Comparison of ENCODE assay signal across 20 cellular contexts in genomic region chr6:124432632-124433031, GRCh38.
DNase-seq lines count a peak whose midpoint lies in the region; ATAC-seq, FAIRE-seq and TF ChIP-seq lines count a peak whose summit lies in the region.
"Had no signal": no experiment of that assay in that cellular context is flagged by ENCODE, and none has a peak within 500 bp of the region (broad histone marks: within the 10 kb centered on the region; RNA-seq: fewer than 3 reads in every experiment).

No MANE protein-coding gene starts in this region.

- H2BK12ac ChIP-seq in H9 (ENCODE audit: insufficient read length, low read depth, low read length): no peak overlapping the region

- no peak overlapping the region for H2BK20ac ChIP-seq in H9 (ENCODE audit: low read depth, low read length, poor library complexity, severe bottlenecking)

- no peaks in the 10 kb centered on the region for H3K36me3 ChIP-seq in neural cell (ENCODE audit: insufficient read depth, low read length)
- H3K36me3 ChIP-seq: BE2C, HAP-1 had no signal

- H3F3A ChIP-seq in neural cell (ENCODE audit: insufficient read depth, low read length, poor library complexity, severe bottlenecking): no peaks in the 10 kb centered on the region

- no peak overlapping the region for H4K8ac ChIP-seq in H9 (replicated peaks; ENCODE audit: insufficient read length, low read depth, low read length)

- no peak overlapping the region for H3K23ac ChIP-seq in H9 (ENCODE audit: insufficient read length, low read depth, low read length)

- TF ChIP-seq CTCF in H9 (conservative IDR thresholded peaks at IDR 0.05) (no peak), neural cell (IDR thresholded peaks at IDR 0.05; ENCODE audit: poor library complexity, severe bottlenecking) (no peak)

- no peak overlapping the region for H3K27ac ChIP-seq in H9 (ENCODE audit: insufficient read length, low read depth, low read length)
- peak overlapping the region; percentile 50 for H3K27ac ChIP-seq in neural cell (ENCODE audit: low read length)
- H3K27ac ChIP-seq: A549, C4-2B, HL-60 had no signal

- H3K14ac ChIP-seq in H9 (ENCODE audit: insufficient read depth, low read length): no peak overlapping the region

- H3K4me3 ChIP-seq in neural cell (ENCODE audit: low read length): no peak overlapping the region
- H3K4me3 ChIP-seq: A549, HAP-1, K562 had no signal

- no peak overlapping the region for H3K4me3 Mint-ChIP-seq in H9
- H3K4me3 Mint-ChIP-seq: CD8-positive, alpha-beta memory T cell had no signal

- H2BK120ac ChIP-seq in H9 (ENCODE audit: low read depth, low read length, poor library complexity, severe bottlenecking): no peak overlapping the region

- H2AK5ac ChIP-seq in H9 (ENCODE audit: insufficient read length, low read length): no peak overlapping the region

- no peaks in the 10 kb centered on the region for H3K9me2 ChIP-seq in neural cell (ENCODE audit: insufficient read depth, low read length)

- H3K56ac ChIP-seq in H9 (ENCODE audit: insufficient read length, low read depth, low read length): no peak overlapping the region

- H3K27ac Mint-ChIP-seq in H9: no peak overlapping the region; a peak in 1 of 7 replicates
- H3K27ac Mint-ChIP-seq: CD8-positive, alpha-beta memory T cell had no signal

- H3K4ac ChIP-seq in H9 (ENCODE audit: low read depth, low read length): no peak overlapping the region

- H3K9me3 Mint-ChIP-seq in H9: no peaks in the 10 kb centered on the region

- no peak overlapping the region for H3K9ac ChIP-seq in H9 (ENCODE audit: extremely low read depth, insufficient read length, low read length)
- no peak overlapping the region for H3K9ac ChIP-seq in neural cell (ENCODE audit: low read length)

- no peaks in the 10 kb centered on the region for H4K20me1 ChIP-seq in H9 (ENCODE audit: control insufficient read depth, insufficient read depth, insufficient read length)
- no peaks in the 10 kb centered on the region for H4K20me1 ChIP-seq in neural cell (ENCODE audit: insufficient read depth)

- no peaks in the 10 kb centered on the region for H3K4me1 ChIP-seq in H9 (ENCODE audit: insufficient read depth, low read length)
- H3K4me1 ChIP-seq: A549, BE2C, HAP-1 had no signal

- H4K91ac ChIP-seq in H9 (ENCODE audit: insufficient read length, low read depth, low read length): no peak overlapping the region

- H2BK15ac ChIP-seq in H9 (ENCODE audit: low read depth, low read length): no peak overlapping the region

- no peaks in the 10 kb centered on the region for H3K27me3 ChIP-seq in H9 (ENCODE audit: insufficient read depth, low read length)
- H3K27me3 ChIP-seq in neural cell (ENCODE audit: insufficient read depth, low read depth, low read length): no peaks in the 10 kb centered on the region
- H3K27me3 ChIP-seq: BE2C had no signal

- no CpG with 5 or more reads among the region's 2 CpGs for WGBS in H9 (ENCODE audit: extremely low coverage, insufficient read length, low lambda C conversion rate)

- H3K4me1 Mint-ChIP-seq in H9: peaks cover 0 to 5% of the 10 kb centered on the region in 2 experiments; a peak in 2 of 4 replicates
- H3K4me1 Mint-ChIP-seq: CD8-positive, alpha-beta memory T cell had no signal

- no peak for TF ChIP-seq EP300 in neural cell (conservative IDR thresholded peaks at IDR 0.05; ENCODE audit: poor library complexity, severe bottlenecking)

- no peak for DNase-seq in H9
- peak; percentile 3 for DNase-seq in MV-4-11 (lab: John Stamatoyannopoulos, UW)
- peak; percentile 17 for DNase-seq in NOMO-1 treated with dmso at 0.1 percent for 144 hours (lab: John Stamatoyannopoulos, UW; ENCODE audit: unreplicated experiment)
- DNase-seq in stimulated activated CD4-positive, alpha-beta T cell treated with anti-CD3 and anti-CD28 coated beads, Interleukin-12 subunit alpha, Interleukin-12 subunit beta, amount 100 ng/mL, for 4 hours: no peak
- no peak for DNase-seq in RCC 7860 (ENCODE audit: low spot score)
- DNase-seq in NCI-H146 treated with DMSO at 0.1 percent for 48 hours (lab: John Stamatoyannopoulos, UW; ENCODE audit: unreplicated experiment): no peak
- DNase-seq: BE2C; Calu3; CD8-positive, alpha-beta memory T cell; DMS 273 treated with DMSO at 0.1 percent for 48 hours; DMS79; GOT3 had no signal

- FAIRE-seq in RCC 7860 (lab: Jason Lieb, UNC): no peak
- FAIRE-seq: A549, GM12892, K562 had no signal

- no peaks in the 10 kb centered on the region for H3K79me1 ChIP-seq in H9 (ENCODE audit: insufficient read depth, low read depth, low read length, poor library complexity, severe bottlenecking)

- H3K23me2 ChIP-seq in H9 (ENCODE audit: insufficient read length, low read depth, low read length, poor library complexity, severe bottlenecking): no peaks in the 10 kb centered on the region

- H3K27me3 Mint-ChIP-seq in H9 (ENCODE audit: low read depth): no peaks in the 10 kb centered on the region

- no peak overlapping the region for H3K18ac ChIP-seq in H9 (ENCODE audit: insufficient read length, low read depth, low read length)

- H3K79me2 ChIP-seq in H9 (ENCODE audit: insufficient read depth, low read length) (no peaks in the 10 kb centered on the region), neural cell (replicated peaks; ENCODE audit: insufficient read depth, low read length) (no peaks in the 10 kb centered on the region)

- H3K36me3 Mint-ChIP-seq in H9 (ENCODE audit: insufficient read depth in 1 of 3, low read depth in 3 of 3): no peaks in the 10 kb centered on the region
- H3K36me3 Mint-ChIP-seq: CD8-positive, alpha-beta memory T cell had no signal

- ATAC-seq in HG03469 (IDR thresholded peaks at IDR 0.05; ENCODE audit: unreplicated experiment): no peak
- ATAC-seq: A549, K562 had no signal

- no peak overlapping the region for H2BK5ac ChIP-seq in H9 (ENCODE audit: insufficient read length, low read length)

- H4K5ac ChIP-seq in H9 (ENCODE audit: insufficient read length, low read depth, low read length): peak overlapping the region; percentile 69

- no peak overlapping the region for H2AFZ ChIP-seq in H9 (ENCODE audit: low read length)
- no peak overlapping the region for H2AFZ ChIP-seq in neural cell (ENCODE audit: low read depth, low read length)

- H3K9me3 ChIP-seq in H9 (ENCODE audit: control insufficient read depth, low read depth, low read length): no peaks in the 10 kb centered on the region
- H3K9me3 ChIP-seq in neural cell (ENCODE audit: low read length): no peaks in the 10 kb centered on the region
- H3K9me3 ChIP-seq: A549, BE2C, HAP-1 had no signal

- H3K4me2 ChIP-seq in H9 (ENCODE audit: insufficient read depth, insufficient read length, low read length) (no peak overlapping the region), neural cell (ENCODE audit: low read length) (no peak overlapping the region)
- H3K4me2 ChIP-seq: A549 had no signal

- H3T11ph ChIP-seq in H9 (ENCODE audit: low read length): no peak overlapping the region

- TF ChIP-seq RAD21 in neural cell (conservative IDR thresholded peaks at IDR 0.05): no peak

TF ChIP-seq in neural cell, 6 proteins besides CTCF, POLR2A, EP300 and RAD21:
- TF ChIP-seq EZH2 (IDR thresholded peaks at IDR 0.05; ENCODE audit: borderline replicate concordance, insufficient read depth, low read length, poor library complexity, severe bottlenecking): no peak
- no peak for TF ChIP-seq TAF1 (IDR thresholded peaks at IDR 0.05; ENCODE audit: low read depth)
- no peak for TF ChIP-seq REST (IDR thresholded peaks at IDR 0.05; ENCODE audit: borderline replicate concordance)
- no peak for TF ChIP-seq MXI1 (conservative IDR thresholded peaks at IDR 0.05; ENCODE audit: poor library complexity, severe bottlenecking)
- no peak for TF ChIP-seq POLR2AphosphoS5 (IDR thresholded peaks at IDR 0.05)
- TF ChIP-seq SMC3 (conservative IDR thresholded peaks at IDR 0.05; ENCODE audit: poor library complexity): no peak

Comparison
In these comparisons a context has a peak if more than half of its experiments do, and no peak if none do; other contexts are left out.
1. DNase-seq: peak in MV-4-11 (single experiment) and NOMO-1 treated with dmso at 0.1 percent for 144 hours (single experiment); none in H9 (single experiment), stimulated activated CD4-positive, alpha-beta T cell treated with anti-CD3 and anti-CD28 coated beads, Interleukin-12 subunit alpha, Interleukin-12 subunit beta, amount 100 ng/mL, for 4 hours (single experiment), RCC 7860 (single experiment) and NCI-H146 treated with DMSO at 0.1 percent for 48 hours (single experiment).